12 cellular contexts compared by ENCODE assay signal in genomic region chr16:79437764-79438728, GRCh38.
A peak's percentile ranks its signal among the peaks of the same experiment; 100 is the strongest.
DNase-seq lines count a peak whose midpoint lies in the region; ATAC-seq, FAIRE-seq and TF ChIP-seq lines count a peak whose summit lies in the region.
"Had no signal": no experiment of that assay in that cellular context is flagged by ENCODE, and none has a peak within 500 bp of the region (broad histone marks: within the 10 kb centered on the region; RNA-seq: fewer than 3 reads in every experiment).

No MANE protein-coding gene starts in this region.

- DNase-seq in ELF-1 (ENCODE audit: low read depth, low spot score) (peak; percentile 89), breast epithelium (ENCODE audit: low spot score in 2 of 2) (peak in 1 of 2 donors; percentile 75), hypothalamus (lab: John Stamatoyannopoulos, UW) (peak in 41 of 51 donors; percentile 8 to 80 (median 48)), pancreas (peak in 4 of 6 donors; percentile 13 to 44 (median 22)), NCI-H510A treated with DMSO at 0.1 percent for 48 hours (lab: John Stamatoyannopoulos, UW) (no peak), RKO (ENCODE audit: low spot score) (no peak)
- DNase-seq in central memory CD4-positive, alpha-beta T cell = no peak
- DNase-seq: AML-193, GOT3, NCI-H2171 treated with DMSO at 0.1 percent for 48 hours had no signal

- no peaks in the 10 kb centered on the region for H3K9me3 ChIP-seq in breast epithelium
- no peaks in the 10 kb centered on the region for H3K9me3 ChIP-seq in pancreas

- H3K27me3 ChIP-seq in breast epithelium (no peaks in the 10 kb centered on the region), pancreas (no peaks in the 10 kb centered on the region)

- no peaks in the 10 kb centered on the region for H3K36me3 ChIP-seq in breast epithelium
- no peaks in the 10 kb centered on the region for H3K36me3 ChIP-seq in pancreas

- H3K27ac ChIP-seq in breast epithelium = peak overlapping the region; percentile 66 to 78
- H3K27ac ChIP-seq in pancreas = peak overlapping the region in 3 of 4 donors; percentile 16 to 29 (median 28)
- H3K27ac ChIP-seq: epithelial cell of prostate had no signal

- H3K4me3 ChIP-seq in breast epithelium = peak overlapping the region in 2 of 3 donors; percentile 42 to 64
- peak overlapping the region in 2 of 4 donors; percentile 14 to 20 for H3K4me3 ChIP-seq in pancreas

- H3K4me1 ChIP-seq in breast epithelium (no peaks in the 10 kb centered on the region), pancreas (no peaks in the 10 kb centered on the region)

- TF ChIP-seq CTCF in breast epithelium (IDR thresholded peaks at IDR 0.05) (no peak), pancreas (IDR thresholded peaks at IDR 0.05) (no peak)

- TF ChIP-seq POLR2A in breast epithelium (IDR thresholded peaks at IDR 0.05) = no peak

- WGBS in pancreas, 2 donors = 28 to 30% methylated on average over 31 of the region's 31 CpGs

- FAIRE-seq in pancreas (lab: Jason Lieb, UNC) = no peak

- intact Hi-C loops in breast epithelium (cut with DNase I; ENCODE audit: low total_unique reads) = no loop called here
- intact Hi-C loops in pancreas (cut with DNase I) = no loop called here

- ATAC-seq in pancreas = peak; percentile 50 to 72 (median 64)
- ATAC-seq in GM18511 (IDR thresholded peaks at IDR 0.05; ENCODE audit: unreplicated experiment) = no peak

Comparison
In these comparisons a context has a peak if more than half of its experiments do, and no peak if none do; other contexts are left out.
1. DNase-seq: peak in ELF-1 (single experiment), hypothalamus (41 of 51) and pancreas (4 of 6); none in NCI-H510A treated with DMSO at 0.1 percent for 48 hours (single experiment), central memory CD4-positive, alpha-beta T cell (single experiment) and RKO (single experiment).